20 cellular contexts compared by ENCODE assay signal in genomic region chr20:25864326-25864970, GRCh38.
A peak's percentile ranks its signal among the peaks of the same experiment; 100 is the strongest.
DNase-seq lines count a peak whose midpoint lies in the region; ATAC-seq and TF ChIP-seq lines count a peak whose summit lies in the region.
"Had no signal": no experiment of that assay in that cellular context is flagged by ENCODE, and none has a peak within 500 bp of the region (broad histone marks: within the 10 kb centered on the region; RNA-seq: fewer than 3 reads in every experiment).

No MANE protein-coding gene starts in this region.

- ATAC-seq in CD8-positive, alpha-beta T cell, result no peak
- ATAC-seq in central memory CD8-positive, alpha-beta T cell (replicated peaks; ENCODE audit: extremely low read depth, poor library complexity, severe bottlenecking), result no peak
- ATAC-seq in GM21526 (IDR thresholded peaks at IDR 0.05; ENCODE audit: low FRiP score, unreplicated experiment), result no peak
- ATAC-seq: body of pancreas, left cardiac atrium had no signal

- no peak overlapping the region for H3K27ac ChIP-seq in BLaER1 treated with 17β-estradiol and CSF1 and Interleukin-3, amounts not matched to agents 10 nM and 100 nM
- H3K27ac ChIP-seq in CD8-positive, alpha-beta T cell (ENCODE audit: low read depth, low read length), result no peak overlapping the region
- H3K27ac ChIP-seq: body of pancreas, SJSA1 had no signal

- H3K4me1 ChIP-seq in BLaER1 treated with 17β-estradiol and CSF1 and Interleukin-3, amounts not matched to agents 10 nM and 100 nM, result peaks cover 12 to 58% (median 47%) of the 10 kb centered on the region in 10 experiments
- peaks cover 59% of the 10 kb centered on the region for H3K4me1 ChIP-seq in CD8-positive, alpha-beta T cell (ENCODE audit: insufficient read depth, low read length)

- no peaks in the 10 kb centered on the region for H3K9me3 Mint-ChIP-seq in CD8-positive, alpha-beta T cell
- H3K9me3 Mint-ChIP-seq in central memory CD8-positive, alpha-beta T cell, result no peaks in the 10 kb centered on the region
- peaks cover 15% of the 10 kb centered on the region for H3K9me3 Mint-ChIP-seq in nephron progenitor cell

- no peaks in the 10 kb centered on the region for H3K9me3 ChIP-seq in BLaER1 treated with 17β-estradiol and CSF1 and Interleukin-3, amounts not matched to agents 10 nM and 100 nM (replicated peaks in 1 of 11)
- H3K9me3 ChIP-seq in CD8-positive, alpha-beta T cell (ENCODE audit: low read length), result no peaks in the 10 kb centered on the region
- H3K9me3 ChIP-seq: body of pancreas, SJSA1 had no signal

- no peaks in the 10 kb centered on the region for H3K36me3 Mint-ChIP-seq in CD8-positive, alpha-beta T cell
- H3K36me3 Mint-ChIP-seq in central memory CD8-positive, alpha-beta T cell (ENCODE audit: insufficient read depth), result peaks cover 27% of the 10 kb centered on the region
- no peaks in the 10 kb centered on the region for H3K36me3 Mint-ChIP-seq in nephron progenitor cell (ENCODE audit: low read depth)

- H3K27me3 ChIP-seq in BLaER1 treated with 17β-estradiol and CSF1 and Interleukin-3, amounts not matched to agents 10 nM and 100 nM, result peaks cover 69 to 97% (median 89%) of the 10 kb centered on the region in 11 experiments
- peaks cover 24% of the 10 kb centered on the region for H3K27me3 ChIP-seq in CD8-positive, alpha-beta T cell (ENCODE audit: insufficient read depth, low read length)
- H3K27me3 ChIP-seq: body of pancreas had no signal

- no peaks in the 10 kb centered on the region for H3K36me3 ChIP-seq in BLaER1 treated with 17β-estradiol and CSF1 and Interleukin-3, amounts not matched to agents 10 nM and 100 nM
- no peaks in the 10 kb centered on the region for H3K36me3 ChIP-seq in CD8-positive, alpha-beta T cell (ENCODE audit: insufficient read depth, low read length)
- H3K36me3 ChIP-seq: SJSA1 had no signal

- no peak overlapping the region for H3K27ac Mint-ChIP-seq in CD8-positive, alpha-beta T cell
- no peak overlapping the region for H3K27ac Mint-ChIP-seq in central memory CD8-positive, alpha-beta T cell (ENCODE audit: low read depth)
- H3K27ac Mint-ChIP-seq in nephron progenitor cell, result no peak overlapping the region

- H3K4me3 Mint-ChIP-seq in CD8-positive, alpha-beta T cell, result peak overlapping the region; percentile 59
- H3K4me3 Mint-ChIP-seq in central memory CD8-positive, alpha-beta T cell, result peak overlapping the region; percentile 34
- H3K4me3 Mint-ChIP-seq in nephron progenitor cell, result peak overlapping the region; percentile 52

- no peak for TF ChIP-seq CTCF in CD8-positive, alpha-beta T cell (IDR thresholded peaks at IDR 0.05)
- no peak for TF ChIP-seq CTCF in nephron progenitor cell (IDR thresholded peaks at IDR 0.05)

- H3K27me3 Mint-ChIP-seq in CD8-positive, alpha-beta T cell (ENCODE audit: low read depth), result peaks cover 75% of the 10 kb centered on the region
- H3K27me3 Mint-ChIP-seq in central memory CD8-positive, alpha-beta T cell, result peaks cover 94% of the 10 kb centered on the region
- H3K27me3 Mint-ChIP-seq in nephron progenitor cell (ENCODE audit: low read depth, poor library complexity), result peaks cover 85% of the 10 kb centered on the region

- CTCF ChIA-PET in CD8-positive, alpha-beta T cell (lab: Charles Lee), result no interaction called here

- no peak for DNase-seq in CD8-positive, alpha-beta T cell
- no peak for DNase-seq in central memory CD8-positive, alpha-beta T cell (ENCODE audit: low spot score in 2 of 2)
- DNase-seq in nephron progenitor cell, result no peak
- no peak for DNase-seq in SIG-M5 (lab: John Stamatoyannopoulos, UW)
- DNase-seq in NCI-H524 treated with DMSO at 0.1 percent for 48 hours (lab: John Stamatoyannopoulos, UW), result no peak
- DNase-seq: activated CD4-positive, alpha-beta T cell treated with anti-CD3 and anti-CD28 coated beads for 1 hour; activated naive CD4-positive, alpha-beta T cell treated with Interleukin-2 at 50 U/mL for 16 hours; body of pancreas; cortex of kidney; GDM1; Karpas-422; left cardiac atrium; NCI-H1092 treated with DMSO at 0.1 percent for 48 hours; NCI-H2107; OCI-M1; stimulated activated CD4-positive, alpha-beta T cell treated with anti-CD3 and anti-CD28 coated beads, Interleukin-2, amount 100 ng/mL, for 48 hours; T1000 had no signal

- POLR2A ChIA-PET in CD8-positive, alpha-beta T cell (lab: Charles Lee), result no interaction called here

- H3K9ac ChIP-seq in BLaER1 treated with 17β-estradiol and CSF1 and Interleukin-3, amounts not matched to agents 10 nM and 100 nM, result no peak overlapping the region

- intact Hi-C loops in CD8-positive, alpha-beta T cell (cut with DNase I, micrococcal nuclease), result no loop called here

- peaks cover 67% of the 10 kb centered on the region for H3K4me1 Mint-ChIP-seq in CD8-positive, alpha-beta T cell (ENCODE audit: low read depth)
- peaks cover 42% of the 10 kb centered on the region for H3K4me1 Mint-ChIP-seq in central memory CD8-positive, alpha-beta T cell
- peaks cover 54% of the 10 kb centered on the region for H3K4me1 Mint-ChIP-seq in nephron progenitor cell

- H3K4me2 ChIP-seq in BLaER1 treated with 17β-estradiol and CSF1 and Interleukin-3, amounts not matched to agents 10 nM and 100 nM, result peak overlapping the region in 9 of 11 experiments; percentile 11 to 92 (median 41); a peak in 12 of 22 replicates

- peaks cover 0 to 46% (median 35%) of the 10 kb centered on the region in 11 experiments; a peak in 15 of 22 replicates for H4K20me1 ChIP-seq in BLaER1 treated with 17β-estradiol and CSF1 and Interleukin-3, amounts not matched to agents 10 nM and 100 nM

- no peak overlapping the region for H3K4me3 ChIP-seq in BLaER1 treated with 17β-estradiol and CSF1 and Interleukin-3, amounts not matched to agents 10 nM and 100 nM
- no peak overlapping the region for H3K4me3 ChIP-seq in CD8-positive, alpha-beta T cell (ENCODE audit: low read depth, low read length)
- H3K4me3 ChIP-seq: body of pancreas, SJSA1 had no signal
